Comparison of ENCODE assay signal across 9 cellular contexts in the genomic region with DNA sequence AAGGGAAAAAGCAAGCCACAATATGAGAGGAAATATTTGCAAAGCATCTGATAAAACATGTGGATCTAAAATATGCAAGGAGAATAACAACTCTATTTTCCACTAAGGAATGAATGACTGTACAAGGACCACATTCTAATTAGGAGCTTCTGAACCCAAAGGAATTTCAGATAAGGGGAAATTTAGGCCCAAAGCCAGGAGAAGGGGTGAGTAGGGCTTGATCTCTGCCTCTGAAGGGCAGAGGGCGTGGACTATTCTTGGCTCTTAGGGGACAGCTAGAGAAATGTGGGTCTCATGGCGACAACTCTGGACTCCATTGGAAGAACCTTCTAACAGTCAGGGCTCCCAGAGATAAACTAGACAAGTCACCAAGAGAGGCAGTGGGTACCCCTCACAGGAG.
"Had no signal": no experiment of that assay in that cellular context is flagged by ENCODE, and none has a peak within 500 bp of the region (broad histone marks: within the 10 kb centered on the region; RNA-seq: fewer than 3 reads in every experiment).

No MANE protein-coding gene starts in this region.

- H3K4me1 ChIP-seq: HAP-1 had no signal

- H3K4me1 Mint-ChIP-seq: IgD-negative memory B cell had no signal

- H3K4me3 Mint-ChIP-seq: HFFc6, IgD-negative memory B cell had no signal

- H3K9me3 ChIP-seq: HAP-1 had no signal

- H3K36me3 Mint-ChIP-seq: IgD-negative memory B cell had no signal

- H3K4me3 ChIP-seq: GM23248, HAP-1 had no signal

- FAIRE-seq: HTR-8/SVneo had no signal

- DNase-seq: GM23248, GOT3, H7, HFFc6, KBM-7 had no signal

- H2AFZ ChIP-seq: GM23248 had no signal

- H3K36me3 ChIP-seq: HAP-1 had no signal

- H3K27ac ChIP-seq: GM23248 had no signal

- H3K9ac ChIP-seq: GM23248 had no signal

- H3K9me3 Mint-ChIP-seq: HFFc6, IgD-negative memory B cell had no signal

- ATAC-seq: HCT116 had no signal

- H3K27ac Mint-ChIP-seq: HFFc6, IgD-negative memory B cell had no signal
